Comparison of ENCODE assay signal across 11 cellular contexts in genomic region chr7:150376560-150376959, GRCh38. TPM values are rescaled to one million over a fixed set of nuclear protein-coding genes. Genes with fewer than 3 reads are reported as not detected.
DNase-seq lines count a peak whose midpoint lies in the region; ATAC-seq, FAIRE-seq and TF ChIP-seq lines count a peak whose summit lies in the region.
"Had no signal": no experiment of that assay in that cellular context is flagged by ENCODE, and none has a peak within 500 bp of the region (broad histone marks: within the 10 kb centered on the region; RNA-seq: fewer than 3 reads in every experiment).

No MANE protein-coding gene starts in this region.

- no peaks in the 10 kb centered on the region for H3K9me3 ChIP-seq in HepG2 (ENCODE audit: low read length)
- H3K9me3 ChIP-seq: HAP-1 had no signal

- no peak for TF ChIP-seq CTCF in HepG2 (CRISPR knock-in tag; IDR thresholded peaks at IDR 0.05)

- no peak overlapping the region for H2AFZ ChIP-seq in HepG2 (ENCODE audit: low read length)

- intact Hi-C loops in HepG2 (cut with micrococcal nuclease; ENCODE audit: unreplicated experiment), result no loop called here

- H3K4me1 ChIP-seq in HepG2 (ENCODE audit: insufficient read depth, low read length), result peaks cover 75% of the 10 kb centered on the region

- FAIRE-seq in HepG2 (lab: Jason Lieb, UNC), result peak; percentile 23
- no peak for FAIRE-seq in GM19239 (lab: Jason Lieb, UNC)

- peaks cover 30% of the 10 kb centered on the region for H3K79me2 ChIP-seq in HepG2 (ENCODE audit: insufficient read depth, low read length)

- peak overlapping the region; percentile 7; the same call in 1 of the 2 replicates for H3K9ac ChIP-seq in HepG2 (ENCODE audit: insufficient read depth, low read depth, low read length)

- no peaks in the 10 kb centered on the region for H4K20me1 ChIP-seq in HepG2 (ENCODE audit: insufficient read depth, low read length)

- H3K4me2 ChIP-seq in HepG2 (ENCODE audit: low read depth, low read length), result peak overlapping the region; percentile 97

- H3K4me1 Mint-ChIP-seq in activated T-cell treated with anti-CD3 and anti-CD28 coated beads, Interleukin-2, amount 50 U/mL, for 4 hours (ENCODE audit: low read depth), result peaks cover 48% of the 10 kb centered on the region
- peaks cover 64 to 82% of the 10 kb centered on the region in 2 donors for H3K4me1 Mint-ChIP-seq in stimulated activated naive B cell treated with anti-CD40 and anti-IgM and Interleukin-4, amounts not matched to agents 10 μg/mL and 1 μg/mL and 100 μg/mL, for 72 hours

- CTCF ChIA-PET in HepG2 (lab: Yijun Ruan, JAX; ENCODE audit: low intra/inter-chr PET ratio, low total read pairs), result no interaction called here

- WGBS in HepG2 (ENCODE audit: low lambda C conversion rate), result 25% methylated on average over 6 of the region's 6 CpGs

- no peak for TF ChIP-seq RAD21 in HepG2 (CRISPR knock-in tag; IDR thresholded peaks at IDR 0.05)

- BruUV-seq in HepG2 (replicated peaks; lab: Mats Ljungman, UMichigan), result no TSS peak

- peaks cover 8% of the 10 kb centered on the region for H3K36me3 Mint-ChIP-seq in activated T-cell treated with anti-CD3 and anti-CD28 coated beads, Interleukin-2, amount 50 U/mL, for 4 hours (ENCODE audit: insufficient read depth)
- H3K36me3 Mint-ChIP-seq in stimulated activated naive B cell treated with anti-CD40 and anti-IgM and Interleukin-4, amounts not matched to agents 10 μg/mL and 1 μg/mL and 100 μg/mL, for 72 hours, result peaks cover 39 to 46% of the 10 kb centered on the region in 2 donors

- TF ChIP-seq POLR2A in Raji (IDR thresholded peaks at IDR 0.05; ENCODE audit: insufficient read depth, low read depth, low read length), result 0 out of 2 replicates have a peak, but pooled peaks have one; percentile 9
- no peak; a peak in 2 of 4 replicates for TF ChIP-seq POLR2A in HepG2 (IDR thresholded peaks at IDR 0.05; ENCODE audit: insufficient read depth in 1 of 2, low read depth in 2 of 2, low read length in 2 of 2)

- ATAC-seq in activated T-cell treated with anti-CD3 and anti-CD28 coated beads, Interleukin-2, amount 50 U/mL, for 4 hours, result no peak
- ATAC-seq in HepG2 (no peak), HG03571 (IDR thresholded peaks at IDR 0.05; ENCODE audit: unreplicated experiment) (no peak)
- no peak for ATAC-seq in stimulated activated naive B cell treated with anti-CD40 and anti-IgM and Interleukin-4, amounts not matched to agents 10 μg/mL and 1 μg/mL and 100 μg/mL, for 72 hours (replicated peaks)

- H3K4me3 Mint-ChIP-seq in activated T-cell treated with anti-CD3 and anti-CD28 coated beads, Interleukin-2, amount 50 U/mL, for 4 hours, result peak overlapping the region; percentile 63
- H3K4me3 Mint-ChIP-seq in stimulated activated naive B cell treated with anti-CD40 and anti-IgM and Interleukin-4, amounts not matched to agents 10 μg/mL and 1 μg/mL and 100 μg/mL, for 72 hours, result peak overlapping the region; percentile 71

- peak overlapping the region; percentile 97 for H3K27ac Mint-ChIP-seq in stimulated activated naive B cell treated with anti-CD40 and anti-IgM and Interleukin-4, amounts not matched to agents 10 μg/mL and 1 μg/mL and 100 μg/mL, for 72 hours

- peak overlapping the region; percentile 97 for H3K27ac ChIP-seq in HepG2 (ENCODE audit: extremely low read length, insufficient read depth, low read length)
- H3K27ac ChIP-seq: SK-N-MC had no signal

- TF ChIP-seq EP300 in HepG2 (IDR thresholded peaks at IDR 0.05; ENCODE audit: low read depth in 2 of 2, low read length in 2 of 2), result no peak
- TF ChIP-seq EP300 in HepG2 (CRISPR knock-in tag; IDR thresholded peaks at IDR 0.05; ENCODE audit: borderline replicate concordance), result no peak

- H3K27me3 ChIP-seq in HepG2 (ENCODE audit: control insufficient read depth in 1 of 2, insufficient read depth in 2 of 2, low read length in 2 of 2), result no peaks in the 10 kb centered on the region

- POLR2A ChIA-PET in HepG2 (lab: Yijun Ruan, JAX), result interaction anchor here (1.3 to 4.7 kb wide), 2 partner anchors 7 to 20 kb away, joined by 3 to 107 read pairs; partner anchors contain the start of gene REPIN1

- in situ Hi-C loops in HepG2 (cut with HindIII; ENCODE audit: extremely low pct_ligation_motif_present, low pct_unique_long_range_greater_than_20kb), result no loop called here

- peaks cover 5 to 16% of the 10 kb centered on the region in 2 experiments; a peak in 3 of 5 replicates for H3K36me3 ChIP-seq in HepG2 (replicated peaks in 1 of 2; ENCODE audit: control insufficient read depth in 1 of 2, insufficient read depth in 2 of 2, low read length in 2 of 2)

- DNase-seq in activated T-cell treated with anti-CD3 and anti-CD28 coated beads, Interleukin-2, amount 50 U/mL, for 4 hours, result no peak
- no peak for DNase-seq in activated T-cell treated with anti-CD3 and anti-CD28 coated beads, Interleukin-2, amount 50 U/mL, for 48 hours
- DNase-seq in HepG2 (ENCODE audit: low spot score) (no peak), GM19239 (ENCODE audit: insufficient read length, low spot score) (no peak)
- no peak for DNase-seq in stimulated activated naive B cell treated with anti-CD40 and anti-IgM and Interleukin-4, amounts not matched to agents 10 μg/mL and 1 μg/mL and 100 μg/mL, for 72 hours
- DNase-seq in central memory CD4-positive, alpha-beta T cell, result no peak
- DNase-seq: retina had no signal

- H3K4me3 ChIP-seq in HepG2 (replicated peaks in 1 of 3; ENCODE audit: insufficient read depth in 1 of 3, low read depth in 2 of 3, low read length in 3 of 3), result peak overlapping the region in 1 of 3 experiments; percentile 47; a peak in 2 of 6 replicates
- H3K4me3 ChIP-seq: HAP-1, SK-N-MC had no signal

- H3K9me3 Mint-ChIP-seq in activated T-cell treated with anti-CD3 and anti-CD28 coated beads, Interleukin-2, amount 50 U/mL, for 4 hours, result no peaks in the 10 kb centered on the region
- H3K9me3 Mint-ChIP-seq in stimulated activated naive B cell treated with anti-CD40 and anti-IgM and Interleukin-4, amounts not matched to agents 10 μg/mL and 1 μg/mL and 100 μg/mL, for 72 hours, result no peaks in the 10 kb centered on the region

- H3K27me3 Mint-ChIP-seq in activated T-cell treated with anti-CD3 and anti-CD28 coated beads, Interleukin-2, amount 50 U/mL, for 4 hours (ENCODE audit: low read depth), result no peaks in the 10 kb centered on the region
- no peaks in the 10 kb centered on the region for H3K27me3 Mint-ChIP-seq in stimulated activated naive B cell treated with anti-CD40 and anti-IgM and Interleukin-4, amounts not matched to agents 10 μg/mL and 1 μg/mL and 100 μg/mL, for 72 hours

RNA-seq across cellular contexts. Expression of gene ZNF775, which starts 2.6 kb away (rescaled TPM):
- total RNA-seq in activated T-cell treated with anti-CD3 and anti-CD28 coated beads, Interleukin-2, amount 50 U/mL, for 4 hours, result 1 to 10 TPM; 3.4 to 4.5 (median 4.2) TPM
- 3.1 and 4.5 TPM in 2 replicates for total RNA-seq in HepG2 (2016; rRNA removed; fragmentation: Illumina TruSeq; extraction: Trizol)
- 0.71 TPM in 2 replicates for total RNA-seq in HepG2 (2016; cell fraction: cytosol; rRNA removed; fragmentation: Illumina TruSeq; extraction: Trizol; ENCODE audit: low read depth)
- total RNA-seq in HepG2 (2016; cell fraction: insoluble cytoplasmic fraction; rRNA removed; fragmentation: Illumina TruSeq; extraction: Trizol), result 3.6 and 3.8 TPM in 2 replicates
- 1.9 and 2.5 TPM in 2 replicates for total RNA-seq in HepG2 (2016; cell fraction: membrane; rRNA removed; fragmentation: Illumina TruSeq; extraction: Trizol)
- 1.8 and 3.2 TPM in 2 replicates for total RNA-seq in HepG2 (2016; cell fraction: nucleus; rRNA removed; fragmentation: Illumina TruSeq; extraction: Trizol)
- 3.2 and 3.8 TPM in 2 replicates for polyA plus RNA-seq in HepG2 (2011; rRNA removed)
- 2.6 and 4.5 TPM in 2 replicates for polyA plus RNA-seq in HepG2 (2011; cell fraction: cytosol; rRNA removed)
- polyA plus RNA-seq in HepG2 (2011; cell fraction: nucleus; rRNA removed), result 5.8 and 5.9 TPM in 2 replicates
- 2.1 and 3.1 TPM in 2 replicates for polyA plus RNA-seq in HepG2 (2012)
- polyA plus RNA-seq in HepG2 (2016; cell fraction: cytosol; fragmentation: Illumina TruSeq; extraction: Trizol; ENCODE audit: low read depth), result 0.67 and 0.68 TPM in 2 replicates
- 3.7 and 4.2 TPM in 2 replicates for polyA plus RNA-seq in HepG2 (2016; cell fraction: insoluble cytoplasmic fraction; fragmentation: Illumina TruSeq; extraction: Trizol; ENCODE audit: low read depth)
- 1.2 and 1.8 TPM in 2 replicates for polyA plus RNA-seq in HepG2 (2016; cell fraction: membrane; fragmentation: Illumina TruSeq; extraction: Trizol; ENCODE audit: low read depth)
- polyA plus RNA-seq in HepG2 (2016; cell fraction: nucleus; fragmentation: Illumina TruSeq; extraction: Trizol; ENCODE audit: insufficient read depth, low read depth), result 5.2 and 9.1 TPM in 2 replicates
- polyA minus RNA-seq in HepG2 (2011; rRNA and poly(A)+ RNA removed; ENCODE audit: low replicate concordance), result 0.37 and 3.7 TPM in 2 replicates
- polyA minus RNA-seq in HepG2 (2011; cell fraction: cytosol; rRNA and poly(A)+ RNA removed), result 2.5 and 3.9 TPM in 2 replicates
- 1.8 and 2.4 TPM in 2 replicates for polyA minus RNA-seq in HepG2 (2011; cell fraction: nucleus; rRNA and poly(A)+ RNA removed)

RNA-seq across cellular contexts. Expression of gene REPIN1, which starts 7.9 kb away (rescaled TPM):
- total RNA-seq in activated T-cell treated with anti-CD3 and anti-CD28 coated beads, Interleukin-2, amount 50 U/mL, for 4 hours, result 10 to 100 TPM; 54.7 to 68.4 (median 62.6) TPM
- 86.4 and 108 TPM in 2 replicates for total RNA-seq in HepG2 (2016; rRNA removed; fragmentation: Illumina TruSeq; extraction: Trizol)
- total RNA-seq in HepG2 (2016; cell fraction: cytosol; rRNA removed; fragmentation: Illumina TruSeq; extraction: Trizol; ENCODE audit: low read depth), result 34.3 and 36.1 TPM in 2 replicates
- 77.5 and 106 TPM in 2 replicates for total RNA-seq in HepG2 (2016; cell fraction: insoluble cytoplasmic fraction; rRNA removed; fragmentation: Illumina TruSeq; extraction: Trizol)
- total RNA-seq in HepG2 (2016; cell fraction: membrane; rRNA removed; fragmentation: Illumina TruSeq; extraction: Trizol), result 112 and 119 TPM in 2 replicates
- 81.1 and 91.5 TPM in 2 replicates for total RNA-seq in HepG2 (2016; cell fraction: nucleus; rRNA removed; fragmentation: Illumina TruSeq; extraction: Trizol)
- 69.9 and 87.9 TPM in 2 replicates for polyA plus RNA-seq in HepG2 (2011; rRNA removed)
- polyA plus RNA-seq in HepG2 (2011; cell fraction: cytosol; rRNA removed), result 58.9 and 82.1 TPM in 2 replicates
- polyA plus RNA-seq in HepG2 (2011; cell fraction: nucleus; rRNA removed), result 189 and 195 TPM in 2 replicates
- 52.5 and 64.7 TPM in 2 replicates for polyA plus RNA-seq in HepG2 (2012)
- polyA plus RNA-seq in HepG2 (2016; cell fraction: cytosol; fragmentation: Illumina TruSeq; extraction: Trizol; ENCODE audit: low read depth), result 22.0 and 24.7 TPM in 2 replicates
- 82.2 and 105 TPM in 2 replicates for polyA plus RNA-seq in HepG2 (2016; cell fraction: insoluble cytoplasmic fraction; fragmentation: Illumina TruSeq; extraction: Trizol; ENCODE audit: low read depth)
- polyA plus RNA-seq in HepG2 (2016; cell fraction: membrane; fragmentation: Illumina TruSeq; extraction: Trizol; ENCODE audit: low read depth), result 77.8 and 77.9 TPM in 2 replicates
- 138 and 155 TPM in 2 replicates for polyA plus RNA-seq in HepG2 (2016; cell fraction: nucleus; fragmentation: Illumina TruSeq; extraction: Trizol; ENCODE audit: insufficient read depth, low read depth)
- 81.7 and 98.0 TPM in 2 replicates for polyA minus RNA-seq in HepG2 (2011; rRNA and poly(A)+ RNA removed; ENCODE audit: low replicate concordance)
- polyA minus RNA-seq in HepG2 (2011; cell fraction: cytosol; rRNA and poly(A)+ RNA removed), result 35.3 and 35.6 TPM in 2 replicates
- polyA minus RNA-seq in HepG2 (2011; cell fraction: nucleus; rRNA and poly(A)+ RNA removed), result 50.5 and 54.6 TPM in 2 replicates

RNA-seq across cellular contexts. Expression of gene RARRES2, which starts 35.1 kb away (rescaled TPM):
- total RNA-seq in activated T-cell treated with anti-CD3 and anti-CD28 coated beads, Interleukin-2, amount 50 U/mL, for 4 hours, result 1 to 10 TPM; 1.2 to 1.4 (median 1.3) TPM
- total RNA-seq in HepG2 (2016; rRNA removed; fragmentation: Illumina TruSeq; extraction: Trizol), result 94.6 and 172 TPM in 2 replicates
- 63.6 and 75.7 TPM in 2 replicates for total RNA-seq in HepG2 (2016; cell fraction: cytosol; rRNA removed; fragmentation: Illumina TruSeq; extraction: Trizol; ENCODE audit: low read depth)
- total RNA-seq in HepG2 (2016; cell fraction: insoluble cytoplasmic fraction; rRNA removed; fragmentation: Illumina TruSeq; extraction: Trizol), result 93.3 and 178 TPM in 2 replicates
- total RNA-seq in HepG2 (2016; cell fraction: membrane; rRNA removed; fragmentation: Illumina TruSeq; extraction: Trizol), result 68.9 and 86.6 TPM in 2 replicates
- total RNA-seq in HepG2 (2016; cell fraction: nucleus; rRNA removed; fragmentation: Illumina TruSeq; extraction: Trizol), result 126 and 156 TPM in 2 replicates
- polyA plus RNA-seq in HepG2 (2011; rRNA removed), result 134 and 157 TPM in 2 replicates
- polyA plus RNA-seq in HepG2 (2011; cell fraction: cytosol; rRNA removed), result 197 and 233 TPM in 2 replicates
- 164 and 202 TPM in 2 replicates for polyA plus RNA-seq in HepG2 (2011; cell fraction: nucleus; rRNA removed)
- 37.9 and 77.4 TPM in 2 replicates for polyA plus RNA-seq in HepG2 (2012)
- polyA plus RNA-seq in HepG2 (2016; cell fraction: cytosol; fragmentation: Illumina TruSeq; extraction: Trizol; ENCODE audit: low read depth), result 96.7 and 115 TPM in 2 replicates
- 134 and 138 TPM in 2 replicates for polyA plus RNA-seq in HepG2 (2016; cell fraction: insoluble cytoplasmic fraction; fragmentation: Illumina TruSeq; extraction: Trizol; ENCODE audit: low read depth)
- polyA plus RNA-seq in HepG2 (2016; cell fraction: membrane; fragmentation: Illumina TruSeq; extraction: Trizol; ENCODE audit: low read depth), result 82.1 and 99.5 TPM in 2 replicates
- 420 and 455 TPM in 2 replicates for polyA plus RNA-seq in HepG2 (2016; cell fraction: nucleus; fragmentation: Illumina TruSeq; extraction: Trizol; ENCODE audit: insufficient read depth, low read depth)
- 22.1 TPM in 1 of 2 replicates, not detected in the other for polyA minus RNA-seq in HepG2 (2011; rRNA and poly(A)+ RNA removed; ENCODE audit: low replicate concordance)
- 17.4 and 20.0 TPM in 2 replicates for polyA minus RNA-seq in HepG2 (2011; cell fraction: cytosol; rRNA and poly(A)+ RNA removed)
- 6.1 and 7.3 TPM in 2 replicates for polyA minus RNA-seq in HepG2 (2011; cell fraction: nucleus; rRNA and poly(A)+ RNA removed)

RNA-seq across cellular contexts. Expression of gene ACTR3C, which starts 53.2 kb away (rescaled TPM):
- 1 to 10 TPM; 5.1 to 7.0 (median 5.5) TPM for total RNA-seq in activated T-cell treated with anti-CD3 and anti-CD28 coated beads, Interleukin-2, amount 50 U/mL, for 4 hours
- 4.1 and 7.5 TPM in 2 replicates for total RNA-seq in HepG2 (2016; rRNA removed; fragmentation: Illumina TruSeq; extraction: Trizol)
- 7.2 and 7.8 TPM in 2 replicates for total RNA-seq in HepG2 (2016; cell fraction: cytosol; rRNA removed; fragmentation: Illumina TruSeq; extraction: Trizol; ENCODE audit: low read depth)
- total RNA-seq in HepG2 (2016; cell fraction: insoluble cytoplasmic fraction; rRNA removed; fragmentation: Illumina TruSeq; extraction: Trizol), result 3.7 and 6.7 TPM in 2 replicates
- 4.8 and 5.6 TPM in 2 replicates for total RNA-seq in HepG2 (2016; cell fraction: membrane; rRNA removed; fragmentation: Illumina TruSeq; extraction: Trizol)
- total RNA-seq in HepG2 (2016; cell fraction: nucleus; rRNA removed; fragmentation: Illumina TruSeq; extraction: Trizol), result 17.1 and 19.7 TPM in 2 replicates
- polyA plus RNA-seq in HepG2 (2011; rRNA removed), result 3.2 and 3.8 TPM in 2 replicates
- 2.5 and 2.7 TPM in 2 replicates for polyA plus RNA-seq in HepG2 (2011; cell fraction: cytosol; rRNA removed)
- polyA plus RNA-seq in HepG2 (2011; cell fraction: nucleus; rRNA removed), result 4.0 and 4.3 TPM in 2 replicates
- polyA plus RNA-seq in HepG2 (2012), result 1.2 and 1.4 TPM in 2 replicates
- 0.95 and 2.7 TPM in 2 replicates for polyA plus RNA-seq in HepG2 (2016; cell fraction: cytosol; fragmentation: Illumina TruSeq; extraction: Trizol; ENCODE audit: low read depth)
- polyA plus RNA-seq in HepG2 (2016; cell fraction: insoluble cytoplasmic fraction; fragmentation: Illumina TruSeq; extraction: Trizol; ENCODE audit: low read depth), result 1.9 and 3.9 TPM in 2 replicates
- polyA plus RNA-seq in HepG2 (2016; cell fraction: membrane; fragmentation: Illumina TruSeq; extraction: Trizol; ENCODE audit: low read depth), result 1.4 and 1.6 TPM in 2 replicates
- polyA plus RNA-seq in HepG2 (2016; cell fraction: nucleus; fragmentation: Illumina TruSeq; extraction: Trizol; ENCODE audit: insufficient read depth, low read depth), result 4.9 and 8.0 TPM in 2 replicates
- polyA minus RNA-seq in HepG2 (2011; rRNA and poly(A)+ RNA removed; ENCODE audit: low replicate concordance), result 10.0 and 39.9 TPM in 2 replicates
- polyA minus RNA-seq in HepG2 (2011; cell fraction: cytosol; rRNA and poly(A)+ RNA removed), result 2.6 and 3.3 TPM in 2 replicates
- 44.3 and 59.4 TPM in 2 replicates for polyA minus RNA-seq in HepG2 (2011; cell fraction: nucleus; rRNA and poly(A)+ RNA removed)

RNA-seq across cellular contexts. Expression of gene LRRC61, which starts 53.4 kb away (rescaled TPM):
- 10 to 100 TPM; 24.5 to 29.4 (median 26.1) TPM for total RNA-seq in activated T-cell treated with anti-CD3 and anti-CD28 coated beads, Interleukin-2, amount 50 U/mL, for 4 hours
- total RNA-seq in HepG2 (2016; rRNA removed; fragmentation: Illumina TruSeq; extraction: Trizol), result 34.8 and 38.4 TPM in 2 replicates
- total RNA-seq in HepG2 (2016; cell fraction: cytosol; rRNA removed; fragmentation: Illumina TruSeq; extraction: Trizol; ENCODE audit: low read depth), result 10.3 and 10.8 TPM in 2 replicates
- total RNA-seq in HepG2 (2016; cell fraction: insoluble cytoplasmic fraction; rRNA removed; fragmentation: Illumina TruSeq; extraction: Trizol), result 30.5 and 35.2 TPM in 2 replicates
- 34.2 and 36.9 TPM in 2 replicates for total RNA-seq in HepG2 (2016; cell fraction: membrane; rRNA removed; fragmentation: Illumina TruSeq; extraction: Trizol)
- 25.0 and 31.2 TPM in 2 replicates for total RNA-seq in HepG2 (2016; cell fraction: nucleus; rRNA removed; fragmentation: Illumina TruSeq; extraction: Trizol)
- polyA plus RNA-seq in HepG2 (2011; rRNA removed), result 33.0 and 42.2 TPM in 2 replicates
- polyA plus RNA-seq in HepG2 (2011; cell fraction: cytosol; rRNA removed), result 34.7 and 58.3 TPM in 2 replicates
- 25.0 and 33.0 TPM in 2 replicates for polyA plus RNA-seq in HepG2 (2011; cell fraction: nucleus; rRNA removed)
- 22.2 and 36.3 TPM in 2 replicates for polyA plus RNA-seq in HepG2 (2012)
- polyA plus RNA-seq in HepG2 (2016; cell fraction: cytosol; fragmentation: Illumina TruSeq; extraction: Trizol; ENCODE audit: low read depth), result 19.9 and 25.0 TPM in 2 replicates
- 36.4 and 46.3 TPM in 2 replicates for polyA plus RNA-seq in HepG2 (2016; cell fraction: insoluble cytoplasmic fraction; fragmentation: Illumina TruSeq; extraction: Trizol; ENCODE audit: low read depth)
- polyA plus RNA-seq in HepG2 (2016; cell fraction: membrane; fragmentation: Illumina TruSeq; extraction: Trizol; ENCODE audit: low read depth), result 41.1 and 42.5 TPM in 2 replicates
- 34.8 and 36.2 TPM in 2 replicates for polyA plus RNA-seq in HepG2 (2016; cell fraction: nucleus; fragmentation: Illumina TruSeq; extraction: Trizol; ENCODE audit: insufficient read depth, low read depth)
- polyA minus RNA-seq in HepG2 (2011; rRNA and poly(A)+ RNA removed; ENCODE audit: low replicate concordance), result 45.8 and 71.1 TPM in 2 replicates
- 33.7 and 34.5 TPM in 2 replicates for polyA minus RNA-seq in HepG2 (2011; cell fraction: cytosol; rRNA and poly(A)+ RNA removed)
- 13.3 and 15.4 TPM in 2 replicates for polyA minus RNA-seq in HepG2 (2011; cell fraction: nucleus; rRNA and poly(A)+ RNA removed)

Comparison
In these comparisons a context has a peak if more than half of its experiments do, and no peak if none do; other contexts are left out.
1. RNA of gene RARRES2, which starts 35.1 kb away (total RNA-seq): 63.6 to 178 TPM in HepG2; 1.2 to 1.4 TPM in activated T-cell treated with anti-CD3 and anti-CD28 coated beads, Interleukin-2, amount 50 U/mL, for 4 hours; every median in the first group is over 10 times any median in the second.